Comparison of ENCODE assay signal across 20 cellular contexts in the genomic region with DNA sequence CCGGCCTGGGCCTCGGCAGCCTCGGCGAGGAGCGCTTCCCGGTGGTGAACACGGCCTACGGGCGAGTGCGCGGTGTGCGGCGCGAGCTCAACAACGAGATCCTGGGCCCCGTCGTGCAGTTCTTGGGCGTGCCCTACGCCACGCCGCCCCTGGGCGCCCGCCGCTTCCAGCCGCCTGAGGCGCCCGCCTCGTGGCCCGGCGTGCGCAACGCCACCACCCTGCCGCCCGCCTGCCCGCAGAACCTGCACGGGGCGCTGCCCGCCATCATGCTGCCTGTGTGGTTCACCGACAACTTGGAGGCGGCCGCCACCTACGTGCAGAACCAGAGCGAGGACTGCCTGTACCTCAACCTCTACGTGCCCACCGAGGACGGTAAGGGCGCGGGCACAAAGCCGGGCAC. TPM values are rescaled to one million over a fixed set of nuclear protein-coding genes. Genes with fewer than 3 reads are reported as not detected.
DNase-seq lines count a peak whose midpoint lies in the region; ATAC-seq, FAIRE-seq and TF ChIP-seq lines count a peak whose summit lies in the region.
"Had no signal": no experiment of that assay in that cellular context is flagged by ENCODE, and none has a peak within 500 bp of the region (broad histone marks: within the 10 kb centered on the region; RNA-seq: fewer than 3 reads in every experiment).

No MANE protein-coding gene starts in this region.

- no peak overlapping the region for H3K27ac ChIP-seq in CD8-positive, alpha-beta T cell (ENCODE audit: low read depth, low read length)
- H3K27ac ChIP-seq in HUES48 (ENCODE audit: low read depth, low read length), result no peak overlapping the region
- H3K27ac ChIP-seq: BLaER1, body of pancreas, esophagus squamous epithelium, upper lobe of right lung had no signal

- peaks cover 17% of the 10 kb centered on the region for H3K4me1 ChIP-seq in CD8-positive, alpha-beta T cell (ENCODE audit: insufficient read depth, low read length)
- H3K4me1 ChIP-seq in HUES48 (ENCODE audit: control insufficient read depth, insufficient read depth, low read length), result peaks cover 6% of the 10 kb centered on the region; the same call in 1 of the 2 replicates
- H3K4me1 ChIP-seq: upper lobe of right lung had no signal

- ATAC-seq in CD8-positive, alpha-beta T cell, result peak; percentile 5
- no peak for ATAC-seq in left ventricle myocardium superior
- ATAC-seq in activated CD4-positive, CD25-positive, alpha-beta regulatory T cell treated with anti-CD3 and anti-CD28 coated beads, Interleukin-2, amount 50 U/mL, for 24 hours, result no peak
- ATAC-seq: body of pancreas, sciatic nerve, upper lobe of right lung had no signal

- POLR2A ChIA-PET in CD8-positive, alpha-beta T cell (lab: Charles Lee), result interaction anchor here (1.0 to 1.8 kb wide), 4 partner anchors 12 to 112 kb away, joined by 3 to 7 read pairs (median 3); partner anchors contain the start of genes POLR2A and TMEM102

- no peak overlapping the region for H3K27ac Mint-ChIP-seq in CD8-positive, alpha-beta T cell
- no peak overlapping the region for H3K27ac Mint-ChIP-seq in activated naive CD4-positive, alpha-beta T cell treated with anti-CD3 and anti-CD28 coated beads for 36 hours
- no peak overlapping the region for H3K27ac Mint-ChIP-seq in immature natural killer cell
- H3K27ac Mint-ChIP-seq: HFFc6, IgD-negative memory B cell had no signal

- peak overlapping the region; percentile 36; the same call in 1 of the 2 replicates for H3K9ac ChIP-seq in HUES48 (ENCODE audit: low read depth, low read length)
- H3K9ac ChIP-seq: BLaER1 had no signal

- H3K27me3 Mint-ChIP-seq in CD8-positive, alpha-beta T cell (ENCODE audit: low read depth), result no peaks in the 10 kb centered on the region
- H3K27me3 Mint-ChIP-seq in activated naive CD4-positive, alpha-beta T cell treated with anti-CD3 and anti-CD28 coated beads for 36 hours (ENCODE audit: low read depth), result peaks cover 2% of the 10 kb centered on the region
- peaks cover 6 to 13% (median 10%) of the 10 kb centered on the region in 3 donors for H3K27me3 Mint-ChIP-seq in immature natural killer cell (ENCODE audit: low read depth in 3 of 3)

- no peaks in the 10 kb centered on the region for H3K36me3 ChIP-seq in CD8-positive, alpha-beta T cell (ENCODE audit: insufficient read depth, low read length)
- H3K36me3 ChIP-seq in HUES48 (ENCODE audit: control insufficient read depth, insufficient read depth, low read length), result peaks cover 25% of the 10 kb centered on the region
- H3K36me3 ChIP-seq: upper lobe of right lung had no signal

- H3K4me1 Mint-ChIP-seq in CD8-positive, alpha-beta T cell (ENCODE audit: low read depth), result peaks cover 25% of the 10 kb centered on the region
- peaks cover 13% of the 10 kb centered on the region for H3K4me1 Mint-ChIP-seq in activated naive CD4-positive, alpha-beta T cell treated with anti-CD3 and anti-CD28 coated beads for 36 hours (ENCODE audit: low read depth)
- peaks cover under 1 to 15% of the 10 kb centered on the region in 2 donors for H3K4me1 Mint-ChIP-seq in immature natural killer cell

- H3K9me3 Mint-ChIP-seq in CD8-positive, alpha-beta T cell, result no peaks in the 10 kb centered on the region
- no peaks in the 10 kb centered on the region for H3K9me3 Mint-ChIP-seq in activated naive CD4-positive, alpha-beta T cell treated with anti-CD3 and anti-CD28 coated beads for 36 hours
- peaks cover 0 to 2% (median 0%) of the 10 kb centered on the region in 6 donors for H3K9me3 Mint-ChIP-seq in immature natural killer cell
- H3K9me3 Mint-ChIP-seq: HFFc6, IgD-negative memory B cell had no signal

- intact Hi-C loops in CD8-positive, alpha-beta T cell (cut with DNase I, micrococcal nuclease), result loop anchor here (1.0 to 10.0 kb wide), 2 partner anchors 27 to 964 kb away; partner anchors contain the start of genes PIMREG (in 1 of the 2) and TMEM102 (in 1 of the 2)
- intact Hi-C loops in activated naive CD4-positive, alpha-beta T cell treated with anti-CD3 and anti-CD28 coated beads for 36 hours (cut with micrococcal nuclease), result no loop called here
- intact Hi-C loops in left ventricle myocardium superior (cut with micrococcal nuclease), result no loop called here

- H3K27me3 ChIP-seq in CD8-positive, alpha-beta T cell (ENCODE audit: insufficient read depth, low read length), result no peaks in the 10 kb centered on the region
- no peaks in the 10 kb centered on the region for H3K27me3 ChIP-seq in HUES48 (ENCODE audit: control insufficient read depth, insufficient read depth, low read length)
- H3K27me3 ChIP-seq: BLaER1, body of pancreas, upper lobe of right lung had no signal

- no peak overlapping the region for H3K4me3 ChIP-seq in CD8-positive, alpha-beta T cell (ENCODE audit: low read depth, low read length)
- peak overlapping the region; percentile 46 for H3K4me3 ChIP-seq in HUES48 (ENCODE audit: low read depth, low read length)
- H3K4me3 ChIP-seq: BLaER1, body of pancreas, esophagus squamous epithelium, upper lobe of right lung had no signal

- peaks cover 3% of the 10 kb centered on the region for H3K36me3 Mint-ChIP-seq in CD8-positive, alpha-beta T cell
- H3K36me3 Mint-ChIP-seq in activated naive CD4-positive, alpha-beta T cell treated with anti-CD3 and anti-CD28 coated beads for 36 hours (ENCODE audit: low read depth), result no peaks in the 10 kb centered on the region
- no peaks in the 10 kb centered on the region for H3K36me3 Mint-ChIP-seq in immature natural killer cell
- H3K36me3 Mint-ChIP-seq: IgD-negative memory B cell had no signal

- TF ChIP-seq CTCF in CD8-positive, alpha-beta T cell (IDR thresholded peaks at IDR 0.05), result no peak

- no peaks in the 10 kb centered on the region for H3K9me3 ChIP-seq in CD8-positive, alpha-beta T cell (ENCODE audit: low read length)
- H3K9me3 ChIP-seq in HUES48 (ENCODE audit: control insufficient read depth, insufficient read depth, low read length), result no peaks in the 10 kb centered on the region
- H3K9me3 ChIP-seq: BLaER1, body of pancreas, esophagus squamous epithelium, upper lobe of right lung had no signal

- peak in 5 of 7 experiments; percentile 6 to 66 (median 44) for DNase-seq in CD8-positive, alpha-beta T cell
- DNase-seq in activated naive CD4-positive, alpha-beta T cell treated with anti-CD3 and anti-CD28 coated beads for 36 hours, result peak; percentile 41
- peak; percentile 23 to 34 (median 33) for DNase-seq in immature natural killer cell
- DNase-seq in pons (ENCODE audit: low spot score), result no peak
- DNase-seq in left ventricle myocardium superior, result no peak
- no peak for DNase-seq in GM19239 (ENCODE audit: insufficient read length, low spot score)
- DNase-seq: body of pancreas, esophagus squamous epithelium, HFFc6, kidney glomerular epithelial cell, NCI-H187, NCI-H446, upper lobe of right lung had no signal

- H3K4me3 Mint-ChIP-seq in CD8-positive, alpha-beta T cell, result peak overlapping the region; percentile 32
- no peak overlapping the region for H3K4me3 Mint-ChIP-seq in activated naive CD4-positive, alpha-beta T cell treated with anti-CD3 and anti-CD28 coated beads for 36 hours
- peak overlapping the region in 2 of 5 donors; percentile 44 to 59 for H3K4me3 Mint-ChIP-seq in immature natural killer cell
- H3K4me3 Mint-ChIP-seq: HFFc6 had no signal

- FAIRE-seq in GM19239 (lab: Jason Lieb, UNC), result no peak

- CTCF ChIA-PET in CD8-positive, alpha-beta T cell (lab: Charles Lee), result interaction anchor here (0.9 to 3.3 kb wide), 4 partner anchors 11 to 52 kb away, joined by 3 to 14 read pairs (median 4); no protein-coding TSS in a partner anchor
- CTCF ChIA-PET in activated naive CD4-positive, alpha-beta T cell treated with anti-CD3 and anti-CD28 coated beads for 36 hours (lab: Charles Lee), result no interaction called here

RNA-seq across cellular contexts. Expression of gene NLGN2, which starts 0.7 kb away (rescaled TPM):
- total RNA-seq in CD8-positive, alpha-beta T cell, result 10 to 100 TPM; 12.9 to 15.7 TPM
- 1 to 10 TPM; 7.7 to 8.9 TPM for total RNA-seq in activated naive CD4-positive, alpha-beta T cell treated with anti-CD3 and anti-CD28 coated beads for 36 hours
- polyA plus RNA-seq in immature natural killer cell, result not detected
- 6.5 TPM for total RNA-seq in left ventricle myocardium superior
- polyA plus RNA-seq: IgD-negative memory B cell had no signal

RNA-seq across cellular contexts. Expression of gene TMEM256, which starts 4.4 kb away (rescaled TPM):
- 10 to 100 TPM; 27.1 to 29.1 TPM for total RNA-seq in CD8-positive, alpha-beta T cell
- total RNA-seq in activated naive CD4-positive, alpha-beta T cell treated with anti-CD3 and anti-CD28 coated beads for 36 hours, result 10 to 100 TPM; 65.6 to 66.3 TPM
- polyA plus RNA-seq in immature natural killer cell, result 100 to 1,000 TPM in 1 of 3 donors, 10 to 100 TPM in 2; 30.7 to 116 (median 60.7) TPM
- total RNA-seq in left ventricle myocardium superior, result 53.5 TPM

RNA-seq across cellular contexts. Expression of gene SPEM1, which starts 11.8 kb away (rescaled TPM):
- not detected for total RNA-seq in CD8-positive, alpha-beta T cell
- not detected for total RNA-seq in activated naive CD4-positive, alpha-beta T cell treated with anti-CD3 and anti-CD28 coated beads for 36 hours
- not detected for polyA plus RNA-seq in immature natural killer cell
- not detected for total RNA-seq in left ventricle myocardium superior
- total RNA-seq: body of pancreas, dermis microvascular lymphatic vessel endothelial cell, esophagus squamous epithelium, HFFc6, mononuclear cell, sciatic nerve, upper lobe of right lung had no signal
- polyA plus RNA-seq: IgD-negative memory B cell had no signal

RNA-seq across cellular contexts. Expression of gene PLSCR3, which starts 14.0 kb away (rescaled TPM):
- 10 to 100 TPM; 38.1 TPM for total RNA-seq in CD8-positive, alpha-beta T cell
- 10 to 100 TPM; 58.6 to 59.4 TPM for total RNA-seq in activated naive CD4-positive, alpha-beta T cell treated with anti-CD3 and anti-CD28 coated beads for 36 hours
- 10 to 100 TPM; 38.1 to 82.5 (median 54.2) TPM for polyA plus RNA-seq in immature natural killer cell
- total RNA-seq in left ventricle myocardium superior, result 16.1 TPM

RNA-seq across cellular contexts. Expression of gene SPEM2, which starts 17.1 kb away (rescaled TPM):
- total RNA-seq in CD8-positive, alpha-beta T cell, result not detected
- total RNA-seq in activated naive CD4-positive, alpha-beta T cell treated with anti-CD3 and anti-CD28 coated beads for 36 hours, result not detected
- not detected for polyA plus RNA-seq in immature natural killer cell
- not detected for total RNA-seq in left ventricle myocardium superior
- total RNA-seq: body of pancreas, dermis microvascular lymphatic vessel endothelial cell, esophagus squamous epithelium, HFFc6, mononuclear cell, sciatic nerve, upper lobe of right lung had no signal
- polyA plus RNA-seq: IgD-negative memory B cell had no signal

Comparison
In these comparisons a context has a peak if more than half of its experiments do, and no peak if none do; other contexts are left out.
1. DNase-seq: peak in CD8-positive, alpha-beta T cell (5 of 7), activated naive CD4-positive, alpha-beta T cell treated with anti-CD3 and anti-CD28 coated beads for 36 hours (single experiment) and immature natural killer cell (3 of 3); none in pons (single experiment), left ventricle myocardium superior (single experiment) and GM19239 (single experiment).
2. intact Hi-C loops: an anchor here in CD8-positive, alpha-beta T cell (1.0 to 10.0 kb wide); none called in activated naive CD4-positive, alpha-beta T cell treated with anti-CD3 and anti-CD28 coated beads for 36 hours and left ventricle myocardium superior.